ENCODE assay signal across 18 cellular contexts in genomic region chr17:13228225-13228624, GRCh38.
DNase-seq lines count a peak whose midpoint lies in the region; ATAC-seq lines count a peak whose summit lies in the region.
"Had no signal": no experiment of that assay in that cellular context is flagged by ENCODE, and none has a peak within 500 bp of the region (broad histone marks: within the 10 kb centered on the region; RNA-seq: fewer than 3 reads in every experiment).

No MANE protein-coding gene starts in this region.

- ATAC-seq in left colon (peak; percentile 68), Right ventricle myocardium superior (ENCODE audit: poor library complexity) (no peak)

- peak; percentile 2 for DNase-seq in NCI-H82 (lab: John Stamatoyannopoulos, UW)
- DNase-seq in NCI-H82 treated with DMSO at 0.1 percent for 48 hours (lab: John Stamatoyannopoulos, UW; ENCODE audit: unreplicated experiment) = no peak
- DNase-seq in OCI-M1 (lab: John Stamatoyannopoulos, UW) = peak; percentile 1
- no peak for DNase-seq in left colon
- DNase-seq in Right ventricle myocardium superior = no peak
- DNase-seq in NCI-H1694 treated with DMSO at 0.1 percent for 48 hours (lab: John Stamatoyannopoulos, UW) = no peak
- DNase-seq: ACHN; BE2C; C1 segment of cervical spinal cord; CD4-positive, CD25-positive, alpha-beta regulatory T cell; CD8-positive, alpha-beta memory T cell; COR-L47; DMS 273 treated with DMSO at 0.1 percent for 48 hours; DMS53; DND-41; EL; GM23248; HCEC 1CT had no signal

- intact Hi-C loops in left colon (cut with DNase I, micrococcal nuclease) (no loop called here), Right ventricle myocardium superior (cut with DNase I) (no loop called here)

Comparison
In these comparisons a context has a peak if more than half of its experiments do, and no peak if none do; other contexts are left out.
1. DNase-seq: peak in NCI-H82 (single experiment) and OCI-M1 (single experiment); none in NCI-H82 treated with DMSO at 0.1 percent for 48 hours (single experiment), left colon (0 of 2), Right ventricle myocardium superior (single experiment) and NCI-H1694 treated with DMSO at 0.1 percent for 48 hours (single experiment).